Comparison of ENCODE assay signal across 16 cellular contexts in the genomic region with DNA sequence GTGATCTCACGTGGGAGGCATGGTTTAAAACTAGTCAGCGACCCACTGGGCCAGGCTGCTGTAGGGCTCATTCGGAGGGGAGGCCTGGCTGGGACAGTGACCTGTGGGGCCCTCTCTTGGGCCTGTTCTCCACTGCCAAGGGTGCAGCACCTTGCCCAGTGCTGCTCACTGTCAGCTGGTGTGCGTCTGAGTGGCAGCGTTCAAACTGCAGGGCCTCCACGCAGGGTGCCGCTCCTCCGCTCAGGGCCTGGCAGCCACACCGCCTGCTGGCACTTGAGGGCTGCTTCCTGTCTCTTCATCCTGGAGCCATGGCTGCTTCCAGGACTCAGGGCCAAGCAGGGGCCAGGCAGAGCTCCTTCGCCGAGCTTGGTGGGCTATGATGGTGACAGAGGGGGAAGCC. TPM values are rescaled to one million over a fixed set of nuclear protein-coding genes. Genes with fewer than 3 reads are reported as not detected.
DNase-seq lines count a peak whose midpoint lies in the region; ATAC-seq lines count a peak whose summit lies in the region.
"Had no signal": no experiment of that assay in that cellular context is flagged by ENCODE, and none has a peak within 500 bp of the region (broad histone marks: within the 10 kb centered on the region; RNA-seq: fewer than 3 reads in every experiment).

No MANE protein-coding gene starts in this region.

- ATAC-seq in esophagus mucosa (peak; percentile 22), HG03159 (IDR thresholded peaks at IDR 0.05; ENCODE audit: unreplicated experiment) (no peak)
- ATAC-seq: A549 had no signal

- DNase-seq in NCI-H2107 treated with DMSO at 0.1 percent for 48 hours (lab: John Stamatoyannopoulos, UW; ENCODE audit: unreplicated experiment), result peak; percentile 23
- DNase-seq in NCI-H2107 (lab: John Stamatoyannopoulos, UW), result no peak
- peak; percentile 27 for DNase-seq in G401 (ENCODE audit: low spot score)
- peak; percentile 62 for DNase-seq in NCI-H345 (lab: John Stamatoyannopoulos, UW)
- DNase-seq in activated CD4-positive, alpha-beta T cell treated with anti-CD3 and anti-CD28 coated beads for 4 hours, result no peak
- DNase-seq: CD4-positive, alpha-beta memory T cell; HFFc6; Kasumi-1; MG63; NCI-H1048; NCI-H146; NCI-H510A treated with DMSO at 0.1 percent for 48 hours; SIG-M5 had no signal

- in situ Hi-C loops in G401 (cut with HindIII; ENCODE audit: low sequenced_read_pairs), result no loop called here

RNA-seq across cellular contexts. Expression of gene ADAMTS14, which starts 18.3 kb away (rescaled TPM):
- total RNA-seq in G401 (2014; rRNA removed; shearing (Covaris generic)), result 0.03 TPM in 1 of 2 replicates, not detected in the other
- 0.64 TPM for total RNA-seq in esophagus mucosa
- total RNA-seq: CD4-positive, alpha-beta memory T cell had no signal

Comparison
In these comparisons a context has a peak if more than half of its experiments do, and no peak if none do; other contexts are left out.
1. DNase-seq: peak in NCI-H2107 treated with DMSO at 0.1 percent for 48 hours (single experiment), G401 (single experiment) and NCI-H345 (single experiment); none in NCI-H2107 (single experiment) and activated CD4-positive, alpha-beta T cell treated with anti-CD3 and anti-CD28 coated beads for 4 hours (0 of 2).